Comparison of ENCODE assay signal across 17 cellular contexts in genomic region chr1:186950547-186950946, GRCh38.
DNase-seq lines count a peak whose midpoint lies in the region; ATAC-seq and FAIRE-seq lines count a peak whose summit lies in the region.
"Had no signal": no experiment of that assay in that cellular context is flagged by ENCODE, and none has a peak within 500 bp of the region (broad histone marks: within the 10 kb centered on the region; RNA-seq: fewer than 3 reads in every experiment).

No MANE protein-coding gene starts in this region.

- ATAC-seq in HG03457 (IDR thresholded peaks at IDR 0.05; ENCODE audit: unreplicated experiment): no peak
- ATAC-seq: stimulated activated effector memory CD8-positive, alpha-beta T cell treated with anti-CD3 and anti-CD28 coated beads, Interleukin-12 subunit alpha, Interleukin-12 subunit beta, amount 100 ng/mL, for 72 hours had no signal

- FAIRE-seq in RCC 7860 (lab: Jason Lieb, UNC): peak; percentile 91

- DNase-seq in DMS53 (lab: John Stamatoyannopoulos, UW) (peak; percentile 50), DMS53 treated with DMSO at 0.1 percent for 48 hours (lab: John Stamatoyannopoulos, UW; ENCODE audit: unreplicated experiment) (no peak), RCC 7860 (ENCODE audit: low spot score) (peak; percentile 41), dermis microvascular lymphatic vessel endothelial cell (ENCODE audit: low read depth in 2 of 2) (peak; percentile 76 to 94), renal cortical epithelial cell (ENCODE audit: low read depth) (peak; percentile 30), NCI-H1105 treated with DMSO at 0.1 percent for 48 hours (lab: John Stamatoyannopoulos, UW) (no peak), GM03348 (ENCODE audit: low spot score) (no peak)
- DNase-seq: activated CD4-positive, alpha-beta T cell treated with anti-CD3 and anti-CD28 coated beads, Interleukin-2, amount 10 ng/mL, durations not matched to agents 7 days and 5 days; C1 segment of cervical spinal cord; central memory CD4-positive, alpha-beta T cell; DND-41; Karpas-422; NCI-H1436; ovary; tibial artery had no signal

Comparison
In these comparisons a context has a peak if more than half of its experiments do, and no peak if none do; other contexts are left out.
1. DNase-seq: peak in DMS53 (single experiment), RCC 7860 (single experiment), dermis microvascular lymphatic vessel endothelial cell (2 of 2) and renal cortical epithelial cell (single experiment); none in DMS53 treated with DMSO at 0.1 percent for 48 hours (single experiment), NCI-H1105 treated with DMSO at 0.1 percent for 48 hours (single experiment) and GM03348 (single experiment).